Comparison of ENCODE assay signal across 1 cellular context in genomic region chr6:35739645-35740517, GRCh38.
TF ChIP-seq lines count a peak whose summit lies in the region.

No MANE protein-coding gene starts in this region.

TF ChIP-seq in HepG2, 621 proteins besides CTCF, POLR2A, EP300 and RAD21 (continued from another document and continues in another):
- TF ChIP-seq THAP8 (CRISPR knock-in tag; IDR thresholded peaks at IDR 0.05; ENCODE audit: borderline replicate concordance) (no peak), ZNF292 (CRISPR knock-in tag; IDR thresholded peaks at IDR 0.05; ENCODE audit: borderline replicate concordance, low read depth) (peak; percentile 74), ARNTL (CRISPR knock-in tag; IDR thresholded peaks at IDR 0.05) (no peak; the same call in 1 of the 2 replicates), ISX (CRISPR knock-in tag; conservative IDR thresholded peaks at IDR 0.05) (peak; percentile 83; the same call in 1 of the 2 replicates), RNF2 (conservative IDR thresholded peaks at IDR 0.05; ENCODE audit: low read depth) (no peak), ZNF263 (CRISPR knock-in tag; IDR thresholded peaks at IDR 0.05) (no peak), ZNF512 (CRISPR knock-in tag; IDR thresholded peaks at IDR 0.05) (no peak), CREM (IDR thresholded peaks at IDR 0.05) (peak; percentile 35; the same call in 1 of the 2 replicates), CREM (CRISPR knock-in tag; IDR thresholded peaks at IDR 0.05) (no peak), ZNF142 (CRISPR knock-in tag; IDR thresholded peaks at IDR 0.05) (no peak; the same call in 1 of the 2 replicates), DBP (CRISPR knock-in tag; IDR thresholded peaks at IDR 0.05; ENCODE audit: not compliant biosample characterization) (no peak), NCOA2 (CRISPR knock-in tag; IDR thresholded peaks at IDR 0.05) (peak; percentile 68), AKAP8 (CRISPR knock-in tag; IDR thresholded peaks at IDR 0.05) (no peak), BCL6 (CRISPR knock-in tag; IDR thresholded peaks at IDR 0.05) (peak; percentile 67), TIGD3 (CRISPR knock-in tag; IDR thresholded peaks at IDR 0.05; ENCODE audit: borderline replicate concordance) (no peak), RORA (CRISPR knock-in tag; IDR thresholded peaks at IDR 0.05) (no peak), TBX3 (IDR thresholded peaks at IDR 0.05; ENCODE audit: borderline replicate concordance) (no peak), HNF1A (IDR thresholded peaks at IDR 0.05; ENCODE audit: low read depth) (no peak), HNF1A (CRISPR knock-in tag; IDR thresholded peaks at IDR 0.05; ENCODE audit: borderline replicate concordance) (no peak), ZBTB7B (CRISPR knock-in tag; IDR thresholded peaks at IDR 0.05) (no peak), REL (CRISPR knock-in tag; conservative IDR thresholded peaks at IDR 0.05) (no peak), MAFK (conservative IDR thresholded peaks at IDR 0.05 in 1 of 2, IDR thresholded peaks at IDR 0.05 in 1 of 2; ENCODE audit: low read length in 2 of 2) (no peak), NFIC (IDR thresholded peaks at IDR 0.05; ENCODE audit: low read length) (no peak), ZNF274 (CRISPR knock-in tag; IDR thresholded peaks at IDR 0.05) (no peak), RXRB (CRISPR knock-in tag; IDR thresholded peaks at IDR 0.05; ENCODE audit: borderline replicate concordance) (0 out of 2 replicates have a peak, but pooled peaks have one; percentile 18), EEA1 (CRISPR knock-in tag; IDR thresholded peaks at IDR 0.05; ENCODE audit: borderline replicate concordance) (no peak), TCF7 (IDR thresholded peaks at IDR 0.05; ENCODE audit: low read depth) (0 out of 2 replicates have a peak, but pooled peaks have one; percentile 16), NR2F2 (IDR thresholded peaks at IDR 0.05; ENCODE audit: borderline replicate concordance, low read depth) (no peak), ZNF749 (CRISPR knock-in tag; IDR thresholded peaks at IDR 0.05; ENCODE audit: borderline replicate concordance) (no peak), ESRRA (CRISPR knock-in tag; IDR thresholded peaks at IDR 0.05; ENCODE audit: low read depth) (no peak), ZNF670 (CRISPR knock-in tag; IDR thresholded peaks at IDR 0.05; ENCODE audit: borderline replicate concordance) (no peak), ZC3H4 (CRISPR knock-in tag; IDR thresholded peaks at IDR 0.05; ENCODE audit: borderline replicate concordance) (no peak), ZSCAN20 (CRISPR knock-in tag; IDR thresholded peaks at IDR 0.05; ENCODE audit: borderline replicate concordance) (peak; percentile 77; the same call in 1 of the 2 replicates), ZNF570 (CRISPR knock-in tag; IDR thresholded peaks at IDR 0.05; ENCODE audit: borderline replicate concordance) (no peak), SNAPC5 (CRISPR knock-in tag; IDR thresholded peaks at IDR 0.05; ENCODE audit: borderline replicate concordance) (0 out of 2 replicates have a peak, but pooled peaks have one; percentile 32), CHCHD3 (CRISPR knock-in tag; IDR thresholded peaks at IDR 0.05) (no peak), PRDM15 (CRISPR knock-in tag; IDR thresholded peaks at IDR 0.05) (no peak), NR2F6 (IDR thresholded peaks at IDR 0.05) (no peak), NR2F6 (CRISPR knock-in tag; IDR thresholded peaks at IDR 0.05) (peak; percentile 61), GLI4 (CRISPR knock-in tag; IDR thresholded peaks at IDR 0.05; ENCODE audit: borderline replicate concordance) (no peak), ZNF597 (CRISPR knock-in tag; IDR thresholded peaks at IDR 0.05) (no peak), ZNF790 (CRISPR knock-in tag; IDR thresholded peaks at IDR 0.05; ENCODE audit: borderline replicate concordance) (no peak), NR3C1 (CRISPR knock-in tag; IDR thresholded peaks at IDR 0.05) (no peak), ZFP82 (CRISPR knock-in tag; IDR thresholded peaks at IDR 0.05; ENCODE audit: borderline replicate concordance) (no peak)
